In genomic region chr11:132523929-132524328, GRCh38 we compare ENCODE assay signal across 21 cellular contexts.
DNase-seq lines count a peak whose midpoint lies in the region; ATAC-seq and TF ChIP-seq lines count a peak whose summit lies in the region.
"Had no signal": no experiment of that assay in that cellular context is flagged by ENCODE, and none has a peak within 500 bp of the region (broad histone marks: within the 10 kb centered on the region; RNA-seq: fewer than 3 reads in every experiment).

No MANE protein-coding gene starts in this region.

- ATAC-seq in left lung, result no peak
- ATAC-seq: A549, K562, SK-N-SH treated with all-trans-retinoic acid at 6 μM for 48 hours had no signal

- H3K27ac ChIP-seq in brain microvascular endothelial cell (no peak overlapping the region), left lung (no peak overlapping the region)
- H3K27ac ChIP-seq: A549, BLaER1 had no signal

- H3K4me3 ChIP-seq in brain microvascular endothelial cell (ENCODE audit: low read depth, low read length) (no peak overlapping the region), left lung (no peak overlapping the region)
- H3K4me3 ChIP-seq: A549, BLaER1, K562 had no signal

- no peaks in the 10 kb centered on the region for H3K4me1 ChIP-seq in left lung
- H3K4me1 ChIP-seq: A549, BLaER1 had no signal

- no peaks in the 10 kb centered on the region for H3K9me3 ChIP-seq in left lung
- H3K9me3 ChIP-seq: A549, BLaER1 had no signal

- in situ Hi-C loops in brain microvascular endothelial cell (cut with HindIII; ENCODE audit: low pct_ligation_motif_present, low sequenced_read_pairs), result no loop called here
- in situ Hi-C loops in GM13977 (cut with MboI; ENCODE audit: low pct_unique_long_range_greater_than_20kb, low sequenced_read_pairs, unreplicated experiment), result no loop called here

- H3K27me3 ChIP-seq in brain microvascular endothelial cell (replicated peaks) (no peaks in the 10 kb centered on the region), left lung (no peaks in the 10 kb centered on the region)
- H3K27me3 ChIP-seq: BLaER1 had no signal

- H3K36me3 ChIP-seq in brain microvascular endothelial cell (replicated peaks) (no peaks in the 10 kb centered on the region), left lung (no peaks in the 10 kb centered on the region)
- H3K36me3 ChIP-seq: BLaER1 had no signal

- DNase-seq in HT-29 (ENCODE audit: low spot score), result peak; percentile 6
- DNase-seq in brain microvascular endothelial cell, result no peak
- DNase-seq in iPS-NIHi11 (ENCODE audit: low spot score), result peak; percentile 17
- no peak for DNase-seq in GF-D8 (lab: John Stamatoyannopoulos, UW)
- no peak for DNase-seq in GM13977 (ENCODE audit: low spot score)
- no peak for DNase-seq in pons (ENCODE audit: low spot score)
- DNase-seq in left lung, result no peak
- DNase-seq: CD4-positive, alpha-beta memory T cell; DMS153; EL; MV-4-11; NCI-H1694 treated with DMSO at 0.1 percent for 48 hours; NCI-H2107; NCI-H510A treated with DMSO at 0.1 percent for 48 hours; NCI-H82; SIG-M5 had no signal

- intact Hi-C loops in left lung (cut with DNase I), result no loop called here

- TF ChIP-seq CTCF in GM12872 (IDR thresholded peaks at IDR 0.05; ENCODE audit: insufficient read depth, low read depth, low read length), result 0 out of 3 replicates have a peak, but pooled peaks have one; percentile 20
- TF ChIP-seq CTCF in brain microvascular endothelial cell (IDR thresholded peaks at IDR 0.05; ENCODE audit: low read depth, low read length, missing control alignments), result peak; percentile 9
- TF ChIP-seq CTCF in GM13977 (IDR thresholded peaks at IDR 0.05; ENCODE audit: extremely low read depth, insufficient read depth, missing control alignments), result no peak
- no peak for TF ChIP-seq CTCF in left lung (IDR thresholded peaks at IDR 0.05)

Comparison
In these comparisons a context has a peak if more than half of its experiments do, and no peak if none do; other contexts are left out.
1. CTCF ChIP-seq: peak in GM12872 (single experiment) and brain microvascular endothelial cell (single experiment); none in GM13977 (single experiment) and left lung (0 of 2).
2. DNase-seq: peak in HT-29 (single experiment) and iPS-NIHi11 (single experiment); none in brain microvascular endothelial cell (single experiment), GF-D8 (single experiment), GM13977 (single experiment), pons (single experiment) and left lung (0 of 2).